ENCODE assay signal across 8 cellular contexts in the genomic region with DNA sequence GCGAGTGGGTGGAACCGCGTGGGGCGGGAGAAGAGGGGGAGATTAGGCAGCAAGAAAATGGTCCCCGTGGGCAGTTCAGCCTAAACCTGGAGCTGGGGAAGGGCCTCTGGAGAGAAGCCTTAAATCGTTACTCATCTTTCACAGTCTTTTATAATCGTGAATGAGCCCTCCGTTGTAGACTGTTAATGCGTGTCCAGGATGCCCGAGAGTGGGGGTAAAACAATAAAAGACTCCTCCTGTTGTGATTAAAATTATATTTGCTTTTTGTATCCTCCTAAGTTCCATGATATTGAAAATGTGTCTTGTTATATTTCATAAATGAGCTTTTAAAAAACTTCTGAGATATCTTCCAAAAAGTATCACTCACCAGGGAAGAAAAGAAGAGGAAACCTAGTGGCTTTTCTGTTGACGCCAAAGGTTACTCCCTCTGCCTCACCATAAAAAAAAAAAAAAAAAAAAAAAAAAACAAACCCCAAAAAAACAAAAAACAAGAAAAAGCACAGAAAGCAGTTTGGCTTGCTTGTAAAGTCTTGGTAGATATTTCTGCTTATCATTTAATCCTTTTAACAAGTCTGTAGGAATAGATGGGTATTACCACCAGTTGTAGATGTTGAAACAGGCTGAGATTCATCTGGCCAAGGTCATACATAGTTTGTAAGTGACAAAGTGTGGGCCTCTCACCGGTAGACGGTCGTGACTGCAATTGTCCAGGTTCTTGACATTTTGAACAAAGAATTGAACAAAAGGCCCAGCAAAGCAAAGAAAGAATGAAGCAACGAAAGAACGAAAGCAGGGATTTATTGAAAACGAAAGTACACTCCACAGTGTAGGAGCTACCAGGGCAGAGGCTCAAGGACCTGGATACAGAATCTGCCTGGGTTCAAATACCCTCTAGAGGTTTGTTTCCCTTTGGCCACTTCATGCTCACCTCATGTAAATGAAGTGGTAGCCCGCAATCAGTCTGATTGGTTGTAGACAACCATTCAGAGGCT. TPM values are rescaled to one million over a fixed set of nuclear protein-coding genes. Genes with fewer than 3 reads are reported as not detected.
DNase-seq lines count a peak whose midpoint lies in the region; ATAC-seq and TF ChIP-seq lines count a peak whose summit lies in the region.

No MANE protein-coding gene starts in this region.

- H2AFZ ChIP-seq in osteoblast (ENCODE audit: low read length): peak overlapping the region; percentile 99

- DNase-seq in SJCRH30 (peak in 1 of 2 experiments; percentile 15), epithelial cell of prostate (ENCODE audit: low read depth, low spot score) (no peak), osteoblast (ENCODE audit: insufficient read length, low spot score, missing footprints) (peak; percentile 76), ecto neural progenitor cell (ENCODE audit: low spot score) (no peak), dedifferentiated amniotic fluid mesenchymal stem cell (ENCODE audit: extremely low spot score) (no peak)

- H3K79me2 ChIP-seq in osteoblast (ENCODE audit: insufficient read depth, low read length): no peaks in the 10 kb centered on the region

- H3K4me1 ChIP-seq in SJCRH30: no peaks in the 10 kb centered on the region
- peaks cover 22% of the 10 kb centered on the region for H3K4me1 ChIP-seq in osteoblast (ENCODE audit: insufficient read depth, low read length)

- H3K4me3 ChIP-seq in SJCRH30 (peak overlapping the region; percentile 81), osteoblast (ENCODE audit: insufficient read depth, low read length) (peak overlapping the region; percentile 80)

- H3K27me3 ChIP-seq in SJCRH30 (no peaks in the 10 kb centered on the region), osteoblast (ENCODE audit: insufficient read depth, low read length) (no peaks in the 10 kb centered on the region)

- H4K20me1 ChIP-seq in osteoblast (ENCODE audit: insufficient read depth, low read length): no peaks in the 10 kb centered on the region

- no peaks in the 10 kb centered on the region for H3K36me3 ChIP-seq in SJCRH30
- no peaks in the 10 kb centered on the region for H3K36me3 ChIP-seq in osteoblast (ENCODE audit: insufficient read depth, low read length)

- ATAC-seq in GM21528 (IDR thresholded peaks at IDR 0.05; ENCODE audit: low FRiP score, unreplicated experiment): peak; percentile 8
- ATAC-seq in HG03439 (IDR thresholded peaks at IDR 0.05; ENCODE audit: unreplicated experiment): no peak

- TF ChIP-seq CTCF in C4-2B (conservative IDR thresholded peaks at IDR 0.05) (no peak), osteoblast (IDR thresholded peaks at IDR 0.05; ENCODE audit: extremely low read depth, low read depth, low read length) (no peak)

- H3K9me3 ChIP-seq in SJCRH30 (replicated peaks) (no peaks in the 10 kb centered on the region), osteoblast (ENCODE audit: low read depth, low read length) (no peaks in the 10 kb centered on the region)

- peak overlapping the region; percentile 94 for H3K4me2 ChIP-seq in osteoblast (ENCODE audit: insufficient read depth, low read length)

- H3K27ac ChIP-seq in C4-2B (peak overlapping the region; percentile 74; the same call in 1 of the 2 replicates), SJCRH30 (peak overlapping the region; percentile 85), epithelial cell of prostate (peak overlapping the region; percentile 79), osteoblast (ENCODE audit: low read depth, low read length) (peak overlapping the region; percentile 97)

RNA-seq across cellular contexts. Expression of a gene that starts 11.4 kb away (rescaled TPM):
- total RNA-seq in SJCRH30 (2014; rRNA removed; shearing (Covaris generic)): 68.1 and 71.7 TPM in 2 replicates
- 75.3 and 76.6 TPM in 2 replicates for total RNA-seq in osteoblast
